ENCODE assay signal across 8 cellular contexts in the genomic region with DNA sequence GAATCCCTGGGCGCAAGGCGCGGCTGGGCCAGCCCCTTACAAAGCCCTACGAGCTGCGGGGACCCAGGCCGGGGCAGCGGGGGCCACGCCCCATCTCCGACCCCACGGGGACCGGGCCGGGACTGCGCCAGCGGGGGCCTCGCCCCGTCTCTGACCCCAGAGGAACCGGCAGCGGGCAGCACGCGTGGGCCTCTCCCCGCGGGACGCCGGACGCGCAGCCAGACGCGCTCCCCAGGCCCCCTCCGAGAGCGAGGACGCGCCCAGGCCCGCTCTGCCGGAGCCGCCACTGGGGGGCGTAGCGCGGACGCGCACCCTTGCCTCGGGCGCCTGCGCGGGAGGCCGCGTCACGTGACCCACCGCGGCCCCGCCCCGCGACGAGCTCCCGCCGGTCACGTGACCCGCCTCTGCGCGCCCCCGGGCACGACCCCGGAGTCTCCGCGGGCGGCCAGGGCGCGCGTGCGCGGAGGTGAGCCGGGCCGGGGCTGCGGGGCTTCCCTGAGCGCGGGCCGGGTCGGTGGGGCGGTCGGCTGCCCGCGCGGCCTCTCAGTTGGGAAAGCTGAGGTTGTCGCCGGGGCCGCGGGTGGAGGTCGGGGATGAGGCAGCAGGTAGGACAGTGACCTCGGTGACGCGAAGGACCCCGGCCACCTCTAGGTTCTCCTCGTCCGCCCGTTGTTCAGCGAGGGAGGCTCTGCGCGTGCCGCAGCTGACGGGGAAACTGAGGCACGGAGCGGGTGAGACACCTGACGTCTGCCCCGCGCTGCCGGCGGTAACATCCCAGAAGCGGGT. TPM values are rescaled to one million over a fixed set of nuclear protein-coding genes. Genes with fewer than 3 reads are reported as not detected.
DNase-seq lines count a peak whose midpoint lies in the region; ATAC-seq, FAIRE-seq and TF ChIP-seq lines count a peak whose summit lies in the region.

A gene (plus strand): TSS at position 422 of the 786 bp plus-strand sequence. CDS start 3,006 bp downstream, outside the sequence.

- peak within 1 kb of the TSS; percentile 97 for H3K4me2 ChIP-seq in fibroblast of lung (ENCODE audit: extremely low read depth, insufficient read depth, low read length)

- no peaks in the 10 kb centered on the region for H3K4me1 ChIP-seq in fibroblast of lung (ENCODE audit: control insufficient read depth, extremely low read depth, insufficient read depth, low read length)

- H3K4me3 Mint-ChIP-seq in activated T-helper 1 cell treated with anti-CD3 and anti-CD28 coated beads, Interleukin-12 subunit alpha, Interleukin-12 subunit beta, Interleukin-2, Interleukin-4 antibody, amounts not matched to agents 30 ng/mL and 10 ng/mL and 1 ng/mL, durations not matched to agents 14 hours and 24 hours and 36 hours, result peak within 1 kb of the TSS; percentile 92
- peak within 1 kb of the TSS; percentile 86 to 93 (median 90) for H3K4me3 Mint-ChIP-seq in naive thymus-derived CD8-positive, alpha-beta T cell

- TF ChIP-seq CTCF in fibroblast of lung (conservative IDR thresholded peaks at IDR 0.05 in 1 of 2, IDR thresholded peaks at IDR 0.05 in 1 of 2; ENCODE audit: low read depth in 1 of 2, low read length in 2 of 2), result peak; percentile 42 to 52

- peak; percentile 68 for ATAC-seq in GM21390 (IDR thresholded peaks at IDR 0.05; ENCODE audit: unreplicated experiment)
- peak; percentile 84 to 85 for ATAC-seq in naive thymus-derived CD8-positive, alpha-beta T cell

- peak within 1 kb of the TSS; percentile 86 to 93 (median 88) for H3K4me3 ChIP-seq in fibroblast of lung (replicated peaks in 1 of 4; ENCODE audit: control extremely low read depth in 1 of 4, insufficient read depth in 1 of 4, low read depth in 3 of 4, low read length in 4 of 4)

- POLR2A ChIA-PET in naive thymus-derived CD8-positive, alpha-beta T cell (lab: Charles Lee), result interaction anchor here (0.6 to 2.2 kb wide), 18 partner anchors 9 to 917 kb away, joined by 3 to 17 read pairs (median 4); a partner anchor contains a TSS

- H3K36me3 ChIP-seq in fibroblast of lung (ENCODE audit: control insufficient read depth, insufficient read depth, low read length), result no peaks in the 10 kb centered on the region

- no peaks in the 10 kb centered on the region for H3K36me3 Mint-ChIP-seq in activated T-helper 1 cell treated with anti-CD3 and anti-CD28 coated beads, Interleukin-12 subunit alpha, Interleukin-12 subunit beta, Interleukin-2, Interleukin-4 antibody, amounts not matched to agents 30 ng/mL and 10 ng/mL and 1 ng/mL, durations not matched to agents 14 hours and 24 hours and 36 hours (ENCODE audit: low read depth)
- no peaks in the 10 kb centered on the region for H3K36me3 Mint-ChIP-seq in naive thymus-derived CD8-positive, alpha-beta T cell

- H3K27ac ChIP-seq in fibroblast of lung (ENCODE audit: insufficient read depth, low read length), result peak within 1 kb of the TSS; percentile 52

- H3K27ac Mint-ChIP-seq in activated T-helper 1 cell treated with anti-CD3 and anti-CD28 coated beads, Interleukin-12 subunit alpha, Interleukin-12 subunit beta, Interleukin-2, Interleukin-4 antibody, amounts not matched to agents 30 ng/mL and 10 ng/mL and 1 ng/mL, durations not matched to agents 14 hours and 24 hours and 36 hours, result peak within 1 kb of the TSS; percentile 82
- H3K27ac Mint-ChIP-seq in naive thymus-derived CD8-positive, alpha-beta T cell, result peak within 1 kb of the TSS; percentile 85 to 94 (median 92)

- H3K27me3 Mint-ChIP-seq in activated T-helper 1 cell treated with anti-CD3 and anti-CD28 coated beads, Interleukin-12 subunit alpha, Interleukin-12 subunit beta, Interleukin-2, Interleukin-4 antibody, amounts not matched to agents 30 ng/mL and 10 ng/mL and 1 ng/mL, durations not matched to agents 14 hours and 24 hours and 36 hours (ENCODE audit: insufficient read depth), result peaks cover 6% of the 10 kb centered on the region
- no peaks in the 10 kb centered on the region for H3K27me3 Mint-ChIP-seq in naive thymus-derived CD8-positive, alpha-beta T cell

- peak; percentile 39; the same call in 1 of the 2 replicates for TF ChIP-seq RAD21 in Ishikawa (IDR thresholded peaks at IDR 0.05; ENCODE audit: low read depth)

- peak within 1 kb of the TSS; percentile 95 for H2AFZ ChIP-seq in fibroblast of lung (ENCODE audit: low read length)

- peak within 1 kb of the TSS; percentile 83 for H3K9ac ChIP-seq in fibroblast of lung (ENCODE audit: insufficient read depth, low read length)

- no peak for TF ChIP-seq EP300 in Ishikawa (IDR thresholded peaks at IDR 0.05; ENCODE audit: borderline replicate concordance)

- no peaks in the 10 kb centered on the region for H4K20me1 ChIP-seq in fibroblast of lung (ENCODE audit: control insufficient read depth, extremely low read depth, insufficient read depth, low read length)

- H3K79me2 ChIP-seq in fibroblast of lung (ENCODE audit: control insufficient read depth, insufficient read depth, low read length), result peaks cover 2% of the 10 kb centered on the region

- no peaks in the 10 kb centered on the region for H3K9me3 ChIP-seq in fibroblast of lung (ENCODE audit: control insufficient read depth, insufficient read depth, low read depth, low read length)

- peaks cover 26% of the 10 kb centered on the region for H3K4me1 Mint-ChIP-seq in activated T-helper 1 cell treated with anti-CD3 and anti-CD28 coated beads, Interleukin-12 subunit alpha, Interleukin-12 subunit beta, Interleukin-2, Interleukin-4 antibody, amounts not matched to agents 30 ng/mL and 10 ng/mL and 1 ng/mL, durations not matched to agents 14 hours and 24 hours and 36 hours (ENCODE audit: low read depth)
- H3K4me1 Mint-ChIP-seq in naive thymus-derived CD8-positive, alpha-beta T cell, result peaks cover 17 to 33% (median 32%) of the 10 kb centered on the region in 4 donors

- peak; percentile 100 for DNase-seq in D341Med (ENCODE audit: low spot score)
- peak; percentile 65 for DNase-seq in RCC 7860 (ENCODE audit: low spot score)
- peak; percentile 86 for DNase-seq in activated T-helper 1 cell treated with anti-CD3 and anti-CD28 coated beads, Interleukin-12 subunit alpha, Interleukin-12 subunit beta, Interleukin-2, Interleukin-4 antibody, amounts not matched to agents 30 ng/mL and 10 ng/mL and 1 ng/mL, durations not matched to agents 14 hours and 24 hours and 36 hours (ENCODE audit: low spot score)
- peak; percentile 66 to 78 for DNase-seq in fibroblast of lung (ENCODE audit: low read depth in 2 of 2)
- peak; percentile 80 to 97 (median 92) for DNase-seq in naive thymus-derived CD8-positive, alpha-beta T cell
- DNase-seq in stimulated activated naive CD4-positive, alpha-beta T cell (lab: John Stamatoyannopoulos, UW), result peak; percentile 75 to 93 (median 84)

- intact Hi-C loops in activated T-helper 1 cell treated with anti-CD3 and anti-CD28 coated beads, Interleukin-12 subunit alpha, Interleukin-12 subunit beta, Interleukin-2, Interleukin-4 antibody, amounts not matched to agents 30 ng/mL and 10 ng/mL and 1 ng/mL, durations not matched to agents 14 hours and 24 hours and 36 hours (cut with micrococcal nuclease), result loop anchor here (1.0 to 5.0 kb wide), 4 partner anchors 46 to 166 kb away; a partner anchor contains a TSS

- H3K9me3 Mint-ChIP-seq in activated T-helper 1 cell treated with anti-CD3 and anti-CD28 coated beads, Interleukin-12 subunit alpha, Interleukin-12 subunit beta, Interleukin-2, Interleukin-4 antibody, amounts not matched to agents 30 ng/mL and 10 ng/mL and 1 ng/mL, durations not matched to agents 14 hours and 24 hours and 36 hours, result no peaks in the 10 kb centered on the region
- no peaks in the 10 kb centered on the region for H3K9me3 Mint-ChIP-seq in naive thymus-derived CD8-positive, alpha-beta T cell

- H3K27me3 ChIP-seq in fibroblast of lung (ENCODE audit: control insufficient read depth, insufficient read depth, low read length), result no peaks in the 10 kb centered on the region

- no peak for FAIRE-seq in RCC 7860 (lab: Jason Lieb, UNC)

TF ChIP-seq in Ishikawa, 13 proteins besides CTCF, POLR2A, EP300 and RAD21:
- TF ChIP-seq NFIC (IDR thresholded peaks at IDR 0.05) (no peak), CREB1 (IDR thresholded peaks at IDR 0.05; ENCODE audit: low read depth) (no peak), TAF1 (IDR thresholded peaks at IDR 0.05; ENCODE audit: low read depth) (peak; percentile 34; the same call in 1 of the 2 replicates), FOXM1 (IDR thresholded peaks at IDR 0.05; ENCODE audit: borderline replicate concordance, low read depth) (no peak), TEAD4 (IDR thresholded peaks at IDR 0.05) (no peak), ZBTB7A (IDR thresholded peaks at IDR 0.05; ENCODE audit: low read depth) (peak; percentile 77; the same call in 1 of the 2 replicates), TCF12 (IDR thresholded peaks at IDR 0.05; ENCODE audit: low read depth) (no peak)
- TF ChIP-seq, protein P1, sequence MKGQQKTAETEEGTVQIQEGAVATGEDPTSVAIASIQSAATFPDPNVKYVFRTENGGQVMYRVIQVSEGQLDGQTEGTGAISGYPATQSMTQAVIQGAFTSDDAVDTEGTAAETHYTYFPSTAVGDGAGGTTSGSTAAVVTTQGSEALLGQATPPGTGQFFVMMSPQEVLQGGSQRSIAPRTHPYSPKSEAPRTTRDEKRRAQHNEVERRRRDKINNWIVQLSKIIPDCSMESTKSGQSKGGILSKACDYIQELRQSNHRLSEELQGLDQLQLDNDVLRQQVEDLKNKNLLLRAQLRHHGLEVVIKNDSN (IDR thresholded peaks at IDR 0.05), result peak; percentile 95
TF ChIP-seq in Ishikawa: peak in this region for 3.

RNA-seq across cellular contexts. Expression of the gene that starts here (rescaled TPM):
- total RNA-seq in activated T-helper 1 cell treated with anti-CD3 and anti-CD28 coated beads, Interleukin-12 subunit alpha, Interleukin-12 subunit beta, Interleukin-2, Interleukin-4 antibody, amounts not matched to agents 30 ng/mL and 10 ng/mL and 1 ng/mL, durations not matched to agents 14 hours and 24 hours and 36 hours, result 12.3 and 13.1 TPM in 2 replicates
- 20.3 and 25.6 TPM in 2 replicates for total RNA-seq in fibroblast of lung
- polyA plus RNA-seq in fibroblast of lung, result 4.9 and 6.4 TPM in 2 replicates
- 21.3 and 26.7 TPM in 2 replicates for polyA plus RNA-seq in fibroblast of lung (2012)
- 6.8 and 16.8 TPM in 2 replicates for polyA minus RNA-seq in fibroblast of lung (ENCODE audit: low replicate concordance)
- 10 to 100 TPM; 44.1 to 51.3 TPM for total RNA-seq in naive thymus-derived CD8-positive, alpha-beta T cell
- 10 to 100 TPM in 2 of 3 donors, 1 to 10 TPM in 1; 7.9 to 13.0 (median 10.8) TPM for polyA plus RNA-seq in naive thymus-derived CD8-positive, alpha-beta T cell

Comparison
In these comparisons a context has a peak if more than half of its experiments do, and no peak if none do; other contexts are left out.
1. Peak in every context shown above with its lines: DNase-seq, ATAC-seq, H3K4me3 ChIP-seq and H3K27ac ChIP-seq.